Comparison of ENCODE assay signal across 8 cellular contexts in genomic region chr3:68007621-68008226, GRCh38.
A peak's percentile ranks its signal among the peaks of the same experiment; 100 is the strongest.
DNase-seq lines count a peak whose midpoint lies in the region; ATAC-seq and TF ChIP-seq lines count a peak whose summit lies in the region.

No MANE protein-coding gene starts in this region.

- ATAC-seq in gastroesophageal sphincter, result no peak
- no peak for ATAC-seq in GM18520 (IDR thresholded peaks at IDR 0.05; ENCODE audit: unreplicated experiment)

- peaks cover 52% of the 10 kb centered on the region for H3K27me3 Mint-ChIP-seq in osteocyte (ENCODE audit: unreplicated experiment)

- H3K36me3 ChIP-seq in BLaER1, result no peaks in the 10 kb centered on the region
- H3K36me3 ChIP-seq in effector memory CD4-positive, alpha-beta T cell (ENCODE audit: control insufficient read depth, insufficient read depth, low read length), result no peaks in the 10 kb centered on the region
- H3K36me3 ChIP-seq in gastroesophageal sphincter, result no peaks in the 10 kb centered on the region

- H3K9me3 Mint-ChIP-seq in osteocyte (ENCODE audit: unreplicated experiment), result no peaks in the 10 kb centered on the region

- TF ChIP-seq EP300 in gastroesophageal sphincter (IDR thresholded peaks at IDR 0.05), result no peak

- peak; percentile 19 for TF ChIP-seq CTCF in osteocyte (IDR thresholded peaks at IDR 0.05)
- TF ChIP-seq CTCF in gastroesophageal sphincter (IDR thresholded peaks at IDR 0.05), result no peak

- peaks cover 49% of the 10 kb centered on the region for H3K27me3 ChIP-seq in BLaER1
- H3K27me3 ChIP-seq in effector memory CD4-positive, alpha-beta T cell (replicated peaks; ENCODE audit: control insufficient read depth, insufficient read depth, low read length, poor library complexity, severe bottlenecking), result no peaks in the 10 kb centered on the region
- peaks cover 36% of the 10 kb centered on the region for H3K27me3 ChIP-seq in gastroesophageal sphincter

- peaks cover 5% of the 10 kb centered on the region for H3K4me1 Mint-ChIP-seq in osteocyte (ENCODE audit: unreplicated experiment)

- H3K27ac ChIP-seq in BLaER1 (no peak overlapping the region), gastroesophageal sphincter (no peak overlapping the region)
- no peak overlapping the region for H3K27ac ChIP-seq in effector memory CD4-positive, alpha-beta T cell (ENCODE audit: insufficient read depth, low read length, poor library complexity, severe bottlenecking)

- no peak for TF ChIP-seq POLR2A in gastroesophageal sphincter (IDR thresholded peaks at IDR 0.05)

- H3K9me3 ChIP-seq in BLaER1 (peaks cover 6% of the 10 kb centered on the region), gastroesophageal sphincter (no peaks in the 10 kb centered on the region)
- no peaks in the 10 kb centered on the region for H3K9me3 ChIP-seq in effector memory CD4-positive, alpha-beta T cell (ENCODE audit: control insufficient read depth, low read length)

- no peaks in the 10 kb centered on the region for H4K20me1 ChIP-seq in BLaER1

- H3K4me1 ChIP-seq in BLaER1 (no peaks in the 10 kb centered on the region), gastroesophageal sphincter (peaks cover 0 to 16% (median 2%) of the 10 kb centered on the region in 3 donors)
- H3K4me1 ChIP-seq in effector memory CD4-positive, alpha-beta T cell (ENCODE audit: control insufficient read depth, insufficient read depth, low read length, poor library complexity, severe bottlenecking), result peaks cover 13% of the 10 kb centered on the region

- H3K9ac ChIP-seq in BLaER1, result no peak overlapping the region

- no peaks in the 10 kb centered on the region for H3K36me3 Mint-ChIP-seq in osteocyte (ENCODE audit: unreplicated experiment)

- WGBS in gastroesophageal sphincter (ENCODE audit: low coverage in 1 of 2), 2 donors, result 1 to 2% methylated on average over 7 to 15 of the region's 36 CpGs

- peak overlapping the region; percentile 55 for H3K4me3 ChIP-seq in BLaER1
- H3K4me3 ChIP-seq in effector memory CD4-positive, alpha-beta T cell (ENCODE audit: insufficient read depth, low read depth, low read length, poor library complexity, severe bottlenecking), result peak overlapping the region; percentile 52
- peak overlapping the region in 1 of 2 donors; percentile 43 for H3K4me3 ChIP-seq in gastroesophageal sphincter

- peak; percentile 13 for DNase-seq in activated CD4-positive, alpha-beta T cell treated with anti-CD3 and anti-CD28 coated beads for 4 hours
- peak in 1 of 3 donors; percentile 2 for DNase-seq in effector memory CD4-positive, alpha-beta T cell
- DNase-seq in osteocyte (ENCODE audit: extremely low spot score, unreplicated experiment) (no peak), HuH-7.5 (ENCODE audit: low spot score) (no peak), DMS79 (lab: John Stamatoyannopoulos, UW) (no peak)

- H3K4me3 Mint-ChIP-seq in osteocyte (ENCODE audit: unreplicated experiment), result peak overlapping the region; percentile 49

- peak overlapping the region; percentile 71 for H3K4me2 ChIP-seq in BLaER1

- H3K27ac Mint-ChIP-seq in osteocyte (ENCODE audit: unreplicated experiment), result no peak overlapping the region

Comparison
In these comparisons a context has a peak if more than half of its experiments do, and no peak if none do; other contexts are left out.
1. DNase-seq: peak in activated CD4-positive, alpha-beta T cell treated with anti-CD3 and anti-CD28 coated beads for 4 hours (2 of 2); none in osteocyte (single experiment), HuH-7.5 (single experiment) and DMS79 (single experiment).